ENCODE assay signal across 12 cellular contexts in genomic region chr11:87926250-87926970, GRCh38.
DNase-seq lines count a peak whose midpoint lies in the region; ATAC-seq and TF ChIP-seq lines count a peak whose summit lies in the region.
"Had no signal": no experiment of that assay in that cellular context is flagged by ENCODE, and none has a peak within 500 bp of the region (broad histone marks: within the 10 kb centered on the region; RNA-seq: fewer than 3 reads in every experiment).

No MANE protein-coding gene starts in this region.

- POLR2A ChIA-PET in PC-9 (lab: Charles Lee; ENCODE audit: unreplicated experiment) = interaction anchor here (0.7 kb wide), 1 partner anchor 409 kb away, joined by 5 read pairs; no protein-coding TSS in a partner anchor

- no peaks in the 10 kb centered on the region for H3K36me3 ChIP-seq in PC-9 (ENCODE audit: low read depth)

- DNase-seq in HFF-Myc (ENCODE audit: extremely low read depth, low read depth) (peak; percentile 44), PC-9 (peak; percentile 38 to 68), epithelial cell of esophagus (ENCODE audit: low read depth) (peak; percentile 96), GM13977 (ENCODE audit: low spot score) (no peak), NCI-H748 treated with DMSO at 0.1 percent for 48 hours (lab: John Stamatoyannopoulos, UW) (no peak)
- DNase-seq in stimulated activated effector memory CD8-positive, alpha-beta T cell treated with anti-CD3 and anti-CD28 coated beads, Interleukin-12 subunit alpha, Interleukin-12 subunit beta, amount 100 ng/mL, for 72 hours (ENCODE audit: low spot score in 2 of 2) = no peak
- no peak for DNase-seq in central memory CD4-positive, alpha-beta T cell
- DNase-seq: activated CD8-positive, alpha-beta memory T cell treated with anti-CD3 and anti-CD28 coated beads, Interleukin-2, amount 50 U/mL, for 48 hours; DND-41 had no signal

- H3K36me3 Mint-ChIP-seq in stimulated activated effector memory CD8-positive, alpha-beta T cell treated with anti-CD3 and anti-CD28 coated beads, Interleukin-12 subunit alpha, Interleukin-12 subunit beta, amount 100 ng/mL, for 72 hours = no peaks in the 10 kb centered on the region

- peak overlapping the region; percentile 59 for H3K27ac ChIP-seq in PC-9

- H3K4me1 Mint-ChIP-seq in stimulated activated effector memory CD8-positive, alpha-beta T cell treated with anti-CD3 and anti-CD28 coated beads, Interleukin-12 subunit alpha, Interleukin-12 subunit beta, amount 100 ng/mL, for 72 hours = no peaks in the 10 kb centered on the region
- H3K4me1 Mint-ChIP-seq: central memory CD8-positive, alpha-beta T cell; nephron had no signal

- H3K79me2 ChIP-seq in PC-9 (ENCODE audit: low read depth) = no peaks in the 10 kb centered on the region

- no peaks in the 10 kb centered on the region for H3K9me2 ChIP-seq in PC-9 (ENCODE audit: insufficient read depth)

- ATAC-seq in stimulated activated effector memory CD8-positive, alpha-beta T cell treated with anti-CD3 and anti-CD28 coated beads, Interleukin-12 subunit alpha, Interleukin-12 subunit beta, amount 100 ng/mL, for 72 hours = peak; percentile 58

- H3K4me3 ChIP-seq in HFF-Myc (replicated peaks; ENCODE audit: low read depth, low read length) (no peak overlapping the region), PC-9 (no peak overlapping the region), epithelial cell of esophagus (ENCODE audit: low read length) (no peak overlapping the region)

- H3K27ac Mint-ChIP-seq in stimulated activated effector memory CD8-positive, alpha-beta T cell treated with anti-CD3 and anti-CD28 coated beads, Interleukin-12 subunit alpha, Interleukin-12 subunit beta, amount 100 ng/mL, for 72 hours = no peak overlapping the region
- H3K27ac Mint-ChIP-seq: nephron; T-helper 1 cell treated with Interleukin-12 subunit alpha and Interleukin-12 subunit beta and Interleukin-4 antibody, amounts not matched to agents 30 μg/mL and 1 μg/mL, for 36 hours had no signal

- H3K4me1 ChIP-seq in PC-9 (replicated peaks; ENCODE audit: insufficient read depth) = peaks cover 14% of the 10 kb centered on the region

- H3K27me3 ChIP-seq in PC-9 (ENCODE audit: insufficient read depth, low read depth) = no peaks in the 10 kb centered on the region

- CTCF ChIA-PET in PC-9 (lab: Charles Lee) = interaction anchor here (0.6 kb wide), 2 partner anchors 12 to 1468 kb away, joined by 3 to 8 read pairs; no protein-coding TSS in a partner anchor

- no peaks in the 10 kb centered on the region for H4K20me1 ChIP-seq in PC-9 (ENCODE audit: insufficient read depth)

- no peaks in the 10 kb centered on the region for H3K9me3 Mint-ChIP-seq in stimulated activated effector memory CD8-positive, alpha-beta T cell treated with anti-CD3 and anti-CD28 coated beads, Interleukin-12 subunit alpha, Interleukin-12 subunit beta, amount 100 ng/mL, for 72 hours
- H3K9me3 Mint-ChIP-seq: central memory CD8-positive, alpha-beta T cell; nephron; T-helper 1 cell treated with Interleukin-12 subunit alpha and Interleukin-12 subunit beta and Interleukin-4 antibody, amounts not matched to agents 30 μg/mL and 1 μg/mL, for 36 hours had no signal

- H3K4me2 ChIP-seq in PC-9 = peak overlapping the region; percentile 29

- no peak overlapping the region for H3K4me3 Mint-ChIP-seq in stimulated activated effector memory CD8-positive, alpha-beta T cell treated with anti-CD3 and anti-CD28 coated beads, Interleukin-12 subunit alpha, Interleukin-12 subunit beta, amount 100 ng/mL, for 72 hours
- H3K4me3 Mint-ChIP-seq: central memory CD8-positive, alpha-beta T cell; nephron; T-helper 1 cell treated with Interleukin-12 subunit alpha and Interleukin-12 subunit beta and Interleukin-4 antibody, amounts not matched to agents 30 μg/mL and 1 μg/mL, for 36 hours had no signal

- H2AFZ ChIP-seq in PC-9 = no peak overlapping the region; the same call in 1 of the 2 replicates

- in situ Hi-C loops in GM13977 (cut with MboI; ENCODE audit: low pct_unique_long_range_greater_than_20kb, low sequenced_read_pairs, unreplicated experiment) = no loop called here

- TF ChIP-seq CTCF in HFF-Myc (IDR thresholded peaks at IDR 0.05; ENCODE audit: low read depth, low read length, missing control alignments) = no peak
- no peak for TF ChIP-seq CTCF in PC-9 (conservative IDR thresholded peaks at IDR 0.05)
- no peak for TF ChIP-seq CTCF in epithelial cell of esophagus (IDR thresholded peaks at IDR 0.05; ENCODE audit: insufficient read depth, low read depth, low read length, missing control alignments)
- TF ChIP-seq CTCF in GM13977 (IDR thresholded peaks at IDR 0.05; ENCODE audit: extremely low read depth, insufficient read depth, missing control alignments) = no peak

- peaks cover 14% of the 10 kb centered on the region for H3F3A ChIP-seq in PC-9 (ENCODE audit: insufficient read depth, low read depth)

- intact Hi-C loops in PC-9 (cut with micrococcal nuclease; ENCODE audit: unreplicated experiment) = no loop called here

- BruUV-seq in PC-9 (replicated peaks; lab: Mats Ljungman, UMichigan) = no TSS peak

- no peaks in the 10 kb centered on the region for H3K9me3 ChIP-seq in PC-9 (ENCODE audit: insufficient read depth, low read depth)

Comparison
In these comparisons a context has a peak if more than half of its experiments do, and no peak if none do; other contexts are left out.
1. DNase-seq: peak in HFF-Myc (single experiment), PC-9 (2 of 2) and epithelial cell of esophagus (single experiment); none in stimulated activated effector memory CD8-positive, alpha-beta T cell treated with anti-CD3 and anti-CD28 coated beads, Interleukin-12 subunit alpha, Interleukin-12 subunit beta, amount 100 ng/mL, for 72 hours (0 of 2), central memory CD4-positive, alpha-beta T cell (single experiment), GM13977 (single experiment) and NCI-H748 treated with DMSO at 0.1 percent for 48 hours (single experiment).